Comparison of ENCODE assay signal across 2 cellular contexts in the genomic region with DNA sequence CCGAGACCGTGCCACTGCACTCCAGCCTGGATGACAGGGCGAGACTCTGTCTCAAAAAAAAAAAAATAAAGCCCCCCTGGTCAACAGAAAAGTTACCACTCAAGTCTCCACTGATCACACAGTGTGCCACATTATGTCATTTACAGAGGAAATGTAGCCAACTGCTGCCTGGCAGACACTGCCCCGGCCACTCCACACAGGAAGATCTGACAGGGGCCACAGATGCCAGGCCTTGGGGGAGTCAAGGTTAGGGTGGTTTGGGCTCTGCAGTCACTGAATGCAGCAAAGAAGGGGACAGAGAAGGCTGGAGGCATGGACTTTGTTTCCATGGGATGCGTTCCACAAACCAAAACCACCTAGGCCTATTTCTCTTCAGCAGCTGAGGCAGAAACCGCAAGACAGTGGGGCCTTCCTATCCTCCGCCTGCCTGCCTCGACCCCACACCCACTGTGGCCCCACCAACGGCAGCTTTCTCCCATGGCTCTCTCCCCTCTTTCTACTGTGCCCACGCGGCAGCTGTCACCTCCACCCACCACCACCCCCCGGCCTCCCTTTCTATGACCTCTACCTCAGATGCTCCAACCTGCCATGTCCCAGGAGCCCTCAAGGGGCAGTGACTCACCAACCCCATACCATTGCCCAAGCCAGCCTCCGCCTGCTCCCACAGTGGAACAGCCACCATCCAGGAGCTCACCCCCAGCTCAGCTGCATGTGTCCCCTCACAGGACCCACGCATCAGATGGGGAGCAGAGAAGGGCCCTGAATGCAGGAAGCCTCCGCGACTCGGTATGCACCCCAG.
TF ChIP-seq lines count a peak whose summit lies in the region.

No MANE protein-coding gene starts in this region.

TF ChIP-seq in SK-N-SH, 30 proteins besides CTCF, POLR2A, EP300 and RAD21 (continued from another document):
- TF ChIP-seq TCF12 (IDR thresholded peaks at IDR 0.05) (no peak), JUND (IDR thresholded peaks at IDR 0.05) (no peak), SMC3 (IDR thresholded peaks at IDR 0.05; ENCODE audit: low read depth, low read length) (no peak)
- TF ChIP-seq, protein P1, sequence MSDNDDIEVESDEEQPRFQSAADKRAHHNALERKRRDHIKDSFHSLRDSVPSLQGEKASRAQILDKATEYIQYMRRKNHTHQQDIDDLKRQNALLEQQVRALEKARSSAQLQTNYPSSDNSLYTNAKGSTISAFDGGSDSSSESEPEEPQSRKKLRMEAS (IDR thresholded peaks at IDR 0.05; ENCODE audit: low read depth): no peak
- TF ChIP-seq, protein P2, sequence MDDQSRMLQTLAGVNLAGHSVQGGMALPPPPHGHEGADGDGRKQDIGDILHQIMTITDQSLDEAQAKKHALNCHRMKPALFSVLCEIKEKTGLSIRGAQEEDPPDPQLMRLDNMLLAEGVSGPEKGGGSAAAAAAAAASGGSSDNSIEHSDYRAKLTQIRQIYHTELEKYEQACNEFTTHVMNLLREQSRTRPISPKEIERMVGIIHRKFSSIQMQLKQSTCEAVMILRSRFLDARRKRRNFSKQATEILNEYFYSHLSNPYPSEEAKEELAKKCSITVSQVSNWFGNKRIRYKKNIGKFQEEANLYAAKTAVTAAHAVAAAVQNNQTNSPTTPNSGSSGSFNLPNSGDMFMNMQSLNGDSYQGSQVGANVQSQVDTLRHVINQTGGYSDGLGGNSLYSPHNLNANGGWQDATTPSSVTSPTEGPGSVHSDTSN (IDR thresholded peaks at IDR 0.05): no peak

TF ChIP-seq in HCT116, 20 proteins besides CTCF, POLR2A, EP300 and RAD21 (continued from another document):
- TF ChIP-seq YY1 (IDR thresholded peaks at IDR 0.05; ENCODE audit: extremely low read depth, insufficient replicate concordance, low read depth, low read length): no peak
- no peak for TF ChIP-seq EZH2phosphoT487 (IDR thresholded peaks at IDR 0.05; ENCODE audit: borderline replicate concordance)
- no peak for TF ChIP-seq EGR1 (IDR thresholded peaks at IDR 0.05; ENCODE audit: low read depth)
- TF ChIP-seq, protein P3, sequence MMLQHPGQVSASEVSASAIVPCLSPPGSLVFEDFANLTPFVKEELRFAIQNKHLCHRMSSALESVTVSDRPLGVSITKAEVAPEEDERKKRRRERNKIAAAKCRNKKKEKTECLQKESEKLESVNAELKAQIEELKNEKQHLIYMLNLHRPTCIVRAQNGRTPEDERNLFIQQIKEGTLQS (IDR thresholded peaks at IDR 0.05): no peak
- TF ChIP-seq ZFX (IDR thresholded peaks at IDR 0.05): no peak
- no peak for TF ChIP-seq FOSL1 (IDR thresholded peaks at IDR 0.05; ENCODE audit: low read depth)
- TF ChIP-seq CBX3 (IDR thresholded peaks at IDR 0.05; ENCODE audit: low read depth): no peak
- TF ChIP-seq SRF (IDR thresholded peaks at IDR 0.05; ENCODE audit: low read depth): no peak
- no peak for TF ChIP-seq ELF1 (IDR thresholded peaks at IDR 0.05; ENCODE audit: borderline replicate concordance, low read depth)
- no peak for TF ChIP-seq SIN3A (IDR thresholded peaks at IDR 0.05; ENCODE audit: low read depth)
